Comparison of ENCODE assay signal across 8 cellular contexts in the genomic region with DNA sequence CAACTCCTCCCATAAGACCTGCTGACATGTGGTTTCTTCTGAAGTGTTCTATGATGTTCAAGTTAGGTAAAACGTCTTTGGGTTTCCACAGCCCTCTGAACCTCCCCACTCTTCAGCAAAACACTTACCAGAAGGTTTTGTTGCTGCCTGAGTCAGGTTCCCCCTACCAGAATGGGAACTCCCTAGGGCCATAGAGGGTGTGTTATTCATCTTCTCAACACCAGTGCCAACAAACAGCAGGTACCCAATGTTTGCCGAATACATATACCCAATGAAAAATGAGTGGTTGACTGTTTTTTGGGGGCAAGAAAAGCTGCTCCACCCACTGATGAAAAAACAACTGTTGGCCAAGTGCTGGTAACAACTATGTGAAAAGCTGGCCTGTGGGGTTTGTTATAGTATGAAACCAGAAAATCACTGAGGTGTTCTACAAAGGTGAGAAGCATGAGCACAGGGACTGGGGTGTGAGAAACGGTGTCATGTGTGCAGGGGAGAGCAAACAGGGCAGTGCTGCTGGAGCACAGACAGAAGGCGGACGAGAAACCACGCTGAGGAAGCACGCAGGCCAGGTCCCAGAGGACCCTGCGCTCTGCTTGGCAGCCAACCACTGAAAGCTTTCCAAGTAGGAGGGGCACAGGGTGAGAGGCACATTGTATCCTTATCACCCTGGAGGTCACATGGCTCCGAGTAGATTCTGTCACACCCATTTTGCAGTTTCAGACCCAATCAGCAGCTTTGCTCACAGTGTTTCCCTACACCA. TPM values are rescaled to one million over a fixed set of nuclear protein-coding genes. Genes with fewer than 3 reads are reported as not detected.
DNase-seq lines count a peak whose midpoint lies in the region; ATAC-seq and TF ChIP-seq lines count a peak whose summit lies in the region.

No MANE protein-coding gene starts in this region.

- H3K27me3 ChIP-seq in thoracic aorta (replicated peaks; ENCODE audit: insufficient read depth), result no peaks in the 10 kb centered on the region

- TF ChIP-seq CTCF in thoracic aorta (IDR thresholded peaks at IDR 0.05), result no peak
- TF ChIP-seq CTCF in RWPE1 (conservative IDR thresholded peaks at IDR 0.05; ENCODE audit: low read depth), result no peak

- peaks cover 6 to 9% of the 10 kb centered on the region in 2 donors for H3K4me1 ChIP-seq in thoracic aorta (ENCODE audit: control insufficient read depth in 1 of 2, low read depth in 2 of 2)

- H3K4me3 Mint-ChIP-seq in immature natural killer cell, result peak overlapping the region; percentile 40 to 84 (median 76)

- H3K27ac ChIP-seq in thoracic aorta, result no peak overlapping the region
- H3K27ac ChIP-seq in RWPE1, result no peak overlapping the region

- H3K9me3 ChIP-seq in thoracic aorta, result no peaks in the 10 kb centered on the region

- H3K4me3 ChIP-seq in thoracic aorta, result no peak overlapping the region

- no peaks in the 10 kb centered on the region for H3K36me3 ChIP-seq in thoracic aorta

- no peaks in the 10 kb centered on the region for H3K9me3 Mint-ChIP-seq in immature natural killer cell

- peak overlapping the region; percentile 58 to 97 (median 88) for H3K27ac Mint-ChIP-seq in immature natural killer cell

- DNase-seq in Daoy (ENCODE audit: low read depth) (peak; percentile 17), immature natural killer cell (peak; percentile 64 to 77 (median 66)), thoracic aorta (ENCODE audit: low spot score) (no peak), RWPE1 (ENCODE audit: low spot score) (no peak), SK-N-DZ (ENCODE audit: low spot score) (no peak)
- peak; percentile 9 for DNase-seq in activated CD8-positive, alpha-beta memory T cell treated with anti-CD3 and anti-CD28 coated beads, Interleukin-2, amount 50 U/mL, for 24 hours (ENCODE audit: extremely low read depth)

- peaks cover 2 to 12% (median 6%) of the 10 kb centered on the region in 3 donors for H3K27me3 Mint-ChIP-seq in immature natural killer cell (ENCODE audit: low read depth in 3 of 3)

- H3K4me1 Mint-ChIP-seq in immature natural killer cell, result peaks cover 50 to 79% of the 10 kb centered on the region in 2 donors

- ATAC-seq in GM21381 (IDR thresholded peaks at IDR 0.05; ENCODE audit: unreplicated experiment) (peak; percentile 88), HG03575 (IDR thresholded peaks at IDR 0.05; ENCODE audit: extremely low read depth, insufficient number of reproducible peaks, low FRiP score, unreplicated experiment) (peak; percentile 93), thoracic aorta (ENCODE audit: insufficient number of reproducible peaks, low FRiP score, low read depth) (peak; percentile 18)

- H3K36me3 Mint-ChIP-seq in immature natural killer cell, result peaks cover 8 to 24% (median 14%) of the 10 kb centered on the region in 3 donors

- CTCF ChIA-PET in RWPE1 (lab: Yijun Ruan, JAX), result no interaction called here

- POLR2A ChIA-PET in RWPE1 (lab: Yijun Ruan, JAX; ENCODE audit: low non-redundant PET), result no interaction called here

RNA-seq across cellular contexts. Expression of gene ATP8A1, which starts 28.8 kb away (rescaled TPM):
- total RNA-seq in Daoy (2014; rRNA removed; shearing (Covaris generic)), result 0.98 and 1.7 TPM in 2 replicates
- polyA plus RNA-seq in immature natural killer cell, result 10 to 100 TPM; 15.3 to 23.0 (median 18.1) TPM
- 10 to 100 TPM; 15.2 to 24.7 TPM for total RNA-seq in thoracic aorta
- 27.6 and 35.1 TPM in 2 replicates for polyA plus RNA-seq in SK-N-DZ (2014; cell fraction: cytosol; rRNA removed)
- polyA plus RNA-seq in SK-N-DZ (2014; cell fraction: nucleus; rRNA removed), result 45.9 and 51.7 TPM in 2 replicates

Comparison
In these comparisons a context has a peak if more than half of its experiments do, and no peak if none do; other contexts are left out.
1. DNase-seq: peak in Daoy (single experiment), activated CD8-positive, alpha-beta memory T cell treated with anti-CD3 and anti-CD28 coated beads, Interleukin-2, amount 50 U/mL, for 24 hours (single experiment) and immature natural killer cell (3 of 3); none in thoracic aorta (single experiment), RWPE1 (single experiment) and SK-N-DZ (single experiment).
2. ATAC-seq: peak in every context shown above with its lines; median percentile 93 in HG03575; 88 in GM21381; 18 in thoracic aorta.